In the genomic region with DNA sequence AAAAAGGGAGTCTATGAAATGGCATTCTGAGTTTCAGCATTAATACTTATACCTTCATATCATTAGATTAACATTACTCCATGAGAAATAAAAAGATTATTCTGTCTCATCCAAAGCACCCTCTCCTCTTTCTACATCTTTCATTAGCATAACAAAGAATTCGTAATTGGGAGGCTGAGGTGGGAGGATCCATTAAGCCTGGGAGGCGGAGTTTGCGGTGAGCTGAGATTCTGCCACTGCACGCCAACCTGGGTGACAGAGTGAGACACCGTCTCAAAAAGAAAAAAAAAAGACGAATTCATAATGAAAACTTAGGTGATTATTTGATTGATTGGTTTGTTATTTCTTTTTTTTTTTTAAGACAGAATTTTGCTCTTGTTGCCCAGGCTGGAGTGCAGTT, we compare ENCODE assay signal across 12 cellular contexts. TPM values are rescaled to one million over a fixed set of nuclear protein-coding genes. Genes with fewer than 3 reads are reported as not detected.
DNase-seq lines count a peak whose midpoint lies in the region; ATAC-seq and TF ChIP-seq lines count a peak whose summit lies in the region.
"Had no signal": no experiment of that assay in that cellular context is flagged by ENCODE, and none has a peak within 500 bp of the region (broad histone marks: within the 10 kb centered on the region; RNA-seq: fewer than 3 reads in every experiment).

No MANE protein-coding gene starts in this region.

- no peaks in the 10 kb centered on the region for H3K9me3 ChIP-seq in OCI-LY1 (ENCODE audit: low read length)
- no peaks in the 10 kb centered on the region for H3K9me3 ChIP-seq in psoas muscle
- H3K9me3 ChIP-seq in body of pancreas: no peaks in the 10 kb centered on the region
- H3K9me3 ChIP-seq: BE2C, mucosa of descending colon had no signal

- H3K9ac ChIP-seq in OCI-LY1 (ENCODE audit: low read length): no peak overlapping the region; the same call in 1 of the 2 replicates

- intact Hi-C loops in activated CD4-positive, alpha-beta T cell treated with anti-CD3 and anti-CD28 coated beads for 36 hours (cut with DNase I, micrococcal nuclease): loop anchor here in 1 of 2 experiments (5.0 kb wide), 1 partner anchor 100 kb away; no protein-coding TSS in a partner anchor
- intact Hi-C loops in activated CD4-positive, alpha-beta T cell treated with anti-CD3 and anti-CD28 coated beads, Interleukin-2, amount 10 ng/mL, durations not matched to agents 24 days and 14 days (cut with micrococcal nuclease): loop anchor here (5.0 kb wide), 1 partner anchor 100 kb away; no protein-coding TSS in a partner anchor
- intact Hi-C loops in psoas muscle (cut with DNase I): loop anchor here (5.0 to 10.0 kb wide), 4 partner anchors 113 to 547 kb away; a partner anchor contains a TSS
- intact Hi-C loops in body of pancreas (cut with DNase I): no loop called here

- no peaks in the 10 kb centered on the region for H3F3A ChIP-seq in OCI-LY1 (ENCODE audit: insufficient read depth, low read length)

- peak overlapping the region; percentile 98; the same call in 1 of the 2 replicates for H2AFZ ChIP-seq in OCI-LY1 (ENCODE audit: low read length)

- H3K4me3 ChIP-seq in OCI-LY1 (ENCODE audit: low read depth, low read length, poor library complexity, severe bottlenecking): peak overlapping the region; percentile 96
- no peak overlapping the region for H3K4me3 ChIP-seq in psoas muscle
- no peak overlapping the region for H3K4me3 ChIP-seq in body of pancreas

- H3K27ac ChIP-seq in OCI-LY1 (ENCODE audit: low read depth, low read length, poor library complexity, severe bottlenecking) (no peak overlapping the region), psoas muscle (peak overlapping the region; percentile 98), body of pancreas (no peak overlapping the region)

- H3K27me3 ChIP-seq in OCI-LY1 (ENCODE audit: insufficient read depth, low read length) (no peaks in the 10 kb centered on the region), psoas muscle (ENCODE audit: insufficient read depth in 3 of 3, low read length in 2 of 3) (no peaks in the 10 kb centered on the region), body of pancreas (no peaks in the 10 kb centered on the region)
- H3K27me3 ChIP-seq: BE2C had no signal

- no peaks in the 10 kb centered on the region for H3K9me2 ChIP-seq in OCI-LY1 (ENCODE audit: low read depth, low read length)

- CTCF ChIA-PET in activated CD4-positive, alpha-beta T cell treated with anti-CD3 and anti-CD28 coated beads for 36 hours (lab: Charles Lee): interaction anchor here (1.1 to 5.8 kb wide), 10 partner anchors 15 to 187 kb away, joined by 3 to 39 read pairs (median 6); a partner anchor contains a TSS

- H3K4me1 Mint-ChIP-seq in activated CD4-positive, alpha-beta T cell treated with anti-CD3 and anti-CD28 coated beads for 36 hours: peaks cover 17% of the 10 kb centered on the region
- peaks cover 32% of the 10 kb centered on the region for H3K4me1 Mint-ChIP-seq in activated CD4-positive, alpha-beta T cell treated with anti-CD3 and anti-CD28 coated beads, Interleukin-2, amount 10 ng/mL, durations not matched to agents 24 days and 14 days
- H3K4me1 Mint-ChIP-seq in central memory CD8-positive, alpha-beta T cell: peaks cover 28% of the 10 kb centered on the region

- TF ChIP-seq CTCF in OCI-LY1 (IDR thresholded peaks at IDR 0.05; ENCODE audit: low read length) (no peak), psoas muscle (IDR thresholded peaks at IDR 0.05) (no peak), body of pancreas (IDR thresholded peaks at IDR 0.05) (no peak)

- H3K36me3 ChIP-seq in OCI-LY1 (ENCODE audit: insufficient read depth, low read length) (no peaks in the 10 kb centered on the region), psoas muscle (ENCODE audit: insufficient read depth in 1 of 2, low read depth in 1 of 2) (no peaks in the 10 kb centered on the region), body of pancreas (replicated peaks in 1 of 2; ENCODE audit: insufficient read depth in 1 of 2, low read depth in 2 of 2) (no peaks in the 10 kb centered on the region)

- peaks cover 31% of the 10 kb centered on the region for H3K4me1 ChIP-seq in OCI-LY1 (ENCODE audit: insufficient read depth, low read length, severe bottlenecking)
- peaks cover 17% of the 10 kb centered on the region for H3K4me1 ChIP-seq in psoas muscle
- H3K4me1 ChIP-seq in body of pancreas: peaks cover 15% of the 10 kb centered on the region

- POLR2A ChIA-PET in activated CD4-positive, alpha-beta T cell treated with anti-CD3 and anti-CD28 coated beads for 36 hours (lab: Charles Lee): interaction anchor here (1.4 kb wide), 1 partner anchor 43 kb away, joined by 8 read pairs; no protein-coding TSS in a partner anchor

- 89 to 93% (median 91%) methylated on average over 6 of the region's 6 CpGs for WGBS in psoas muscle, 3 donors
- 80 to 82% methylated on average over 6 of the region's 6 CpGs for WGBS in body of pancreas, 2 donors

- no peak overlapping the region for H3K4me3 Mint-ChIP-seq in activated CD4-positive, alpha-beta T cell treated with anti-CD3 and anti-CD28 coated beads for 36 hours
- H3K4me3 Mint-ChIP-seq in activated CD4-positive, alpha-beta T cell treated with anti-CD3 and anti-CD28 coated beads, Interleukin-2, amount 10 ng/mL, durations not matched to agents 24 days and 14 days: no peak overlapping the region
- H3K4me3 Mint-ChIP-seq in central memory CD8-positive, alpha-beta T cell: no peak overlapping the region

- DNase-seq in activated CD4-positive, alpha-beta T cell treated with anti-CD3 and anti-CD28 coated beads for 36 hours: peak; percentile 39
- DNase-seq in activated CD4-positive, alpha-beta T cell treated with anti-CD3 and anti-CD28 coated beads, Interleukin-2, amount 10 ng/mL, durations not matched to agents 24 days and 14 days: no peak
- no peak for DNase-seq in central memory CD8-positive, alpha-beta T cell (ENCODE audit: low spot score in 2 of 2)
- DNase-seq in psoas muscle (no peak), body of pancreas (no peak), C1 segment of cervical spinal cord (lab: John Stamatoyannopoulos, UW) (no peak)
- DNase-seq: BE2C; mucosa of descending colon; NCI-H2081 treated with DMSO at 0.1 percent for 48 hours; stimulated activated CD4-positive, alpha-beta T cell treated with anti-CD3 and anti-CD28 coated beads, Interleukin-4, amount 100 ng/mL, for 24 hours had no signal

- no peaks in the 10 kb centered on the region for H3K9me3 Mint-ChIP-seq in activated CD4-positive, alpha-beta T cell treated with anti-CD3 and anti-CD28 coated beads for 36 hours (ENCODE audit: low read depth)
- H3K9me3 Mint-ChIP-seq in activated CD4-positive, alpha-beta T cell treated with anti-CD3 and anti-CD28 coated beads, Interleukin-2, amount 10 ng/mL, durations not matched to agents 24 days and 14 days: no peaks in the 10 kb centered on the region
- no peaks in the 10 kb centered on the region for H3K9me3 Mint-ChIP-seq in central memory CD8-positive, alpha-beta T cell

- peak overlapping the region; percentile 100; the same call in 1 of the 2 replicates for H3K4me2 ChIP-seq in OCI-LY1 (ENCODE audit: low read length)

- no peaks in the 10 kb centered on the region for H4K20me1 ChIP-seq in OCI-LY1 (ENCODE audit: insufficient read depth, low read length)

- peaks cover 20% of the 10 kb centered on the region for H3K79me2 ChIP-seq in OCI-LY1 (ENCODE audit: insufficient read depth, low read length)

- H3K27ac Mint-ChIP-seq in activated CD4-positive, alpha-beta T cell treated with anti-CD3 and anti-CD28 coated beads for 36 hours: no peak overlapping the region
- H3K27ac Mint-ChIP-seq in activated CD4-positive, alpha-beta T cell treated with anti-CD3 and anti-CD28 coated beads, Interleukin-2, amount 10 ng/mL, durations not matched to agents 24 days and 14 days: no peak overlapping the region
- H3K27ac Mint-ChIP-seq in central memory CD8-positive, alpha-beta T cell (ENCODE audit: low read depth): peak overlapping the region; percentile 95

- TF ChIP-seq POLR2A in body of pancreas (IDR thresholded peaks at IDR 0.05): no peak

- H3K27me3 Mint-ChIP-seq in activated CD4-positive, alpha-beta T cell treated with anti-CD3 and anti-CD28 coated beads for 36 hours: no peaks in the 10 kb centered on the region
- H3K27me3 Mint-ChIP-seq in activated CD4-positive, alpha-beta T cell treated with anti-CD3 and anti-CD28 coated beads, Interleukin-2, amount 10 ng/mL, durations not matched to agents 24 days and 14 days: no peaks in the 10 kb centered on the region
- no peaks in the 10 kb centered on the region for H3K27me3 Mint-ChIP-seq in central memory CD8-positive, alpha-beta T cell

- ATAC-seq in activated CD4-positive, alpha-beta T cell treated with anti-CD3 and anti-CD28 coated beads for 36 hours: no peak
- ATAC-seq in central memory CD8-positive, alpha-beta T cell (replicated peaks; ENCODE audit: extremely low read depth, poor library complexity, severe bottlenecking): no peak
- no peak for ATAC-seq in psoas muscle
- ATAC-seq in GM21619 (IDR thresholded peaks at IDR 0.05; ENCODE audit: unreplicated experiment): no peak
- ATAC-seq in body of pancreas: no peak
- ATAC-seq: mucosa of descending colon had no signal

- H3K36me3 Mint-ChIP-seq in activated CD4-positive, alpha-beta T cell treated with anti-CD3 and anti-CD28 coated beads for 36 hours (ENCODE audit: low read depth): no peaks in the 10 kb centered on the region
- peaks cover 2% of the 10 kb centered on the region for H3K36me3 Mint-ChIP-seq in activated CD4-positive, alpha-beta T cell treated with anti-CD3 and anti-CD28 coated beads, Interleukin-2, amount 10 ng/mL, durations not matched to agents 24 days and 14 days (ENCODE audit: low read depth)
- H3K36me3 Mint-ChIP-seq in central memory CD8-positive, alpha-beta T cell (ENCODE audit: insufficient read depth): peaks cover 32% of the 10 kb centered on the region

RNA-seq across cellular contexts. Expression of a gene that starts 1.8 kb away (rescaled TPM):
- total RNA-seq in activated CD4-positive, alpha-beta T cell treated with anti-CD3 and anti-CD28 coated beads for 36 hours: 10 to 100 TPM; 38.0 to 39.4 TPM
- total RNA-seq in activated CD4-positive, alpha-beta T cell treated with anti-CD3 and anti-CD28 coated beads, Interleukin-2, amount 10 ng/mL, durations not matched to agents 24 days and 14 days: 28.0 and 30.5 TPM in 2 replicates
- total RNA-seq in psoas muscle (10 to 100 TPM; 13.3 to 21.4 (median 16.1) TPM), body of pancreas (10 to 100 TPM; 17.5 to 29.8 TPM)
- polyA plus RNA-seq in psoas muscle: 10 to 100 TPM in 1 of 3 donors, 1 to 10 TPM in 2; 7.2 to 10.2 (median 8.8) TPM
